In genomic region chr13:51816604-51817254, GRCh38 we compare ENCODE assay signal across 21 cellular contexts. TPM values are rescaled to one million over a fixed set of nuclear protein-coding genes. Genes with fewer than 3 reads are reported as not detected.
DNase-seq lines count a peak whose midpoint lies in the region; ATAC-seq, FAIRE-seq and TF ChIP-seq lines count a peak whose summit lies in the region.
"Had no signal": no experiment of that assay in that cellular context is flagged by ENCODE, and none has a peak within 500 bp of the region (broad histone marks: within the 10 kb centered on the region; RNA-seq: fewer than 3 reads in every experiment).

No MANE protein-coding gene starts in this region.

- no peak for TF ChIP-seq POLR2A in A549 (IDR thresholded peaks at IDR 0.05; ENCODE audit: low read length)
- no peak for TF ChIP-seq POLR2A in heart left ventricle (IDR thresholded peaks at IDR 0.05)
- TF ChIP-seq POLR2A in sigmoid colon (IDR thresholded peaks at IDR 0.05) = no peak

- no peak for TF ChIP-seq EP300 in A549 (IDR thresholded peaks at IDR 0.05)
- TF ChIP-seq EP300 in sigmoid colon (IDR thresholded peaks at IDR 0.05) = no peak

- H3K27ac ChIP-seq in A549 = no peak overlapping the region
- no peak overlapping the region for H3K27ac ChIP-seq in heart left ventricle
- no peak overlapping the region for H3K27ac ChIP-seq in sigmoid colon
- H3K27ac ChIP-seq: suprapubic skin had no signal

- H3K27me3 Mint-ChIP-seq in central memory CD8-positive, alpha-beta T cell = no peaks in the 10 kb centered on the region

- H3K9me3 ChIP-seq in A549 = no peaks in the 10 kb centered on the region
- H3K9me3 ChIP-seq in heart left ventricle = no peaks in the 10 kb centered on the region
- H3K9me3 ChIP-seq in sigmoid colon = no peaks in the 10 kb centered on the region
- H3K9me3 ChIP-seq: heart right ventricle, suprapubic skin had no signal

- no peak for FAIRE-seq in A549 (lab: Jason Lieb, UNC)

- H3K27me3 ChIP-seq in heart left ventricle (no peaks in the 10 kb centered on the region), sigmoid colon (no peaks in the 10 kb centered on the region)
- H3K27me3 ChIP-seq: heart right ventricle, suprapubic skin had no signal

- POLR2A ChIA-PET in A549 (lab: Yijun Ruan, JAX) = no interaction called here

- TF ChIP-seq RAD21 in A549 (conservative IDR thresholded peaks at IDR 0.05 in 1 of 2, IDR thresholded peaks at IDR 0.05 in 1 of 2) = no peak

- peak overlapping the region; percentile 69 for H3K27ac Mint-ChIP-seq in central memory CD8-positive, alpha-beta T cell (ENCODE audit: low read depth)
- H3K27ac Mint-ChIP-seq: natural killer cell had no signal

- CTCF ChIA-PET in A549 (lab: Yijun Ruan, JAX) = interaction anchor here (0.9 to 5.4 kb wide), 7 partner anchors 11 to 419 kb away, joined by 3 to 60 read pairs (median 14); partner anchors contain the start of gene NEK5

- 40% methylated on average over 19 of the region's 19 CpGs for WGBS in A549 (ENCODE audit: missing lambda C conversion rate)
- WGBS in heart left ventricle, 4 donors = 86 to 89% (median 88%) methylated on average over 19 of the region's 19 CpGs
- WGBS in sigmoid colon, 2 donors = 83 to 89% methylated on average over 19 of the region's 19 CpGs

- DNase-seq in 8988T (peak; percentile 28), A549 (ENCODE audit: low read depth in 1 of 2, low spot score in 1 of 2) (peak in 1 of 2 experiments; percentile 40), NCI-H146 (lab: John Stamatoyannopoulos, UW) (peak; percentile 74), heart left ventricle (no peak), sigmoid colon (no peak)
- DNase-seq in central memory CD8-positive, alpha-beta T cell (ENCODE audit: low spot score in 2 of 2) = no peak
- DNase-seq: anterior cingulate cortex; cerebellar nuclear complex; DMS153; effector memory CD4-positive, alpha-beta T cell; heart right ventricle; Kasumi-1; natural killer cell; NCI-H1436 treated with DMSO at 0.1 percent for 48 hours; NCI-H345; SIG-M5; T-helper 2 cell had no signal

- TF ChIP-seq CTCF in A549 (IDR thresholded peaks at IDR 0.05) (no peak), heart left ventricle (IDR thresholded peaks at IDR 0.05) (no peak), sigmoid colon (IDR thresholded peaks at IDR 0.05) (no peak)

- H3K4me3 ChIP-seq in A549 (no peak overlapping the region), heart left ventricle (no peak overlapping the region), sigmoid colon (no peak overlapping the region)
- H3K4me3 ChIP-seq: heart right ventricle, suprapubic skin had no signal

- peaks cover 55% of the 10 kb centered on the region for H3K4me1 Mint-ChIP-seq in central memory CD8-positive, alpha-beta T cell

- ATAC-seq in A549 = peak; percentile 27 to 43; a peak in 2 of 6 replicates
- ATAC-seq in central memory CD8-positive, alpha-beta T cell (replicated peaks; ENCODE audit: extremely low read depth, poor library complexity, severe bottlenecking) = no peak
- ATAC-seq in heart left ventricle = no peak
- ATAC-seq in HG02678 (IDR thresholded peaks at IDR 0.05; ENCODE audit: unreplicated experiment) = no peak
- ATAC-seq: heart right ventricle, natural killer cell had no signal

- H3K36me3 ChIP-seq in heart left ventricle (no peaks in the 10 kb centered on the region), sigmoid colon (no peaks in the 10 kb centered on the region)
- H3K36me3 ChIP-seq: heart right ventricle, suprapubic skin had no signal

- no peak overlapping the region for H3K4me3 Mint-ChIP-seq in central memory CD8-positive, alpha-beta T cell
- H3K4me3 Mint-ChIP-seq: natural killer cell had no signal

- H3K36me3 Mint-ChIP-seq in central memory CD8-positive, alpha-beta T cell (ENCODE audit: insufficient read depth) = peaks cover 2% of the 10 kb centered on the region
- H3K36me3 Mint-ChIP-seq: natural killer cell had no signal

- peaks cover 17% of the 10 kb centered on the region; the same call in 1 of the 3 replicates for H3K4me1 ChIP-seq in A549
- H3K4me1 ChIP-seq in heart left ventricle = peaks cover 0 to 50% (median 16%) of the 10 kb centered on the region in 12 donors
- peaks cover 0 to 23% (median 15%) of the 10 kb centered on the region in 4 donors for H3K4me1 ChIP-seq in sigmoid colon

- H3K9me3 Mint-ChIP-seq in central memory CD8-positive, alpha-beta T cell = no peaks in the 10 kb centered on the region
- H3K9me3 Mint-ChIP-seq: natural killer cell had no signal

- H3K4me2 ChIP-seq in A549 = peak overlapping the region; percentile 47

- intact Hi-C loops in heart left ventricle (cut with DNase I) (loop anchor here in 8 of 10 donors (5.0 to 10.0 kb wide), 6 partner anchors 178 to 311 kb away; partner anchors contain the start of genes NEK5 (in 8 of the 8), ALG11 (in 2 of the 8) and ATP7B (in 2 of the 8)), sigmoid colon (cut with DNase I) (loop anchor here (5.0 kb wide), 2 partner anchors 196 to 311 kb away; partner anchors contain the start of genes ALG11, ATP7B and NEK5)

TF ChIP-seq in A549, 52 proteins besides CTCF, POLR2A, EP300 and RAD21:
- no peak for TF ChIP-seq FOSL2 (IDR thresholded peaks at IDR 0.05)
- 0 out of 2 replicates have a peak, but pooled peaks have one; percentile 5 for TF ChIP-seq FOSL2 (CRISPR knock-in tag; IDR thresholded peaks at IDR 0.05)
- TF ChIP-seq RFX5 (IDR thresholded peaks at IDR 0.05) = peak; percentile 77; the same call in 1 of the 2 replicates
- no peak for TF ChIP-seq HOXA7 (CRISPR knock-in tag; IDR thresholded peaks at IDR 0.05)
TF ChIP-seq in A549: peak in this region for 2.

RNA-seq across cellular contexts. Expression of gene DHRS12, which starts 12.8 kb away (rescaled TPM):
- polyA plus RNA-seq in A549 (2011; rRNA removed) (7.5 and 7.6 TPM in 2 replicates), A549 (2017; fragmentation: RNase III; extraction: RNeasy Plus Mini Kit Qiagen cat#74134 plus additional on column Dnase treatment) (4.1 to 4.3 TPM (median 4.2 TPM) in 3 replicates), heart left ventricle (10 to 100 TPM in 1 of 2 donors, 1 to 10 TPM in 1; 3.9 to 13.9 TPM), sigmoid colon (10 to 100 TPM in 2 of 3 donors, 1 to 10 TPM in 1; 7.4 to 23.4 (median 16.2) TPM)
- 2.5 and 2.9 TPM in 2 replicates for polyA plus RNA-seq in A549 (2012; cell fraction: cytosol; rRNA removed)
- 3.0 and 3.5 TPM in 2 replicates for polyA plus RNA-seq in A549 (2012; cell fraction: nucleus; rRNA removed)
- 3.3 and 4.3 TPM in 2 replicates for polyA minus RNA-seq in A549 (2011; rRNA and poly(A)+ RNA removed)
- total RNA-seq in heart left ventricle (10 to 100 TPM in 7 of 9 donors, 1 to 10 TPM in 2; 4.8 to 13.1 (median 12.1) TPM), sigmoid colon (10 to 100 TPM; 11.4 to 26.9 (median 14.9) TPM)

RNA-seq across cellular contexts. Expression of gene TMEM272, which starts 28.2 kb away (rescaled TPM):
- polyA plus RNA-seq in A549 (2011; rRNA removed) (not detected in 2 replicates), A549 (2017; fragmentation: RNase III; extraction: RNeasy Plus Mini Kit Qiagen cat#74134 plus additional on column Dnase treatment) (not detected in 3 replicates), heart left ventricle (under 1 TPM; 0.21 to 0.34 TPM), sigmoid colon (under 1 TPM in 1 of 3 donors, not detected in 2; 0.28 TPM)
- polyA plus RNA-seq in A549 (2012; cell fraction: cytosol; rRNA removed) = not detected in 2 replicates
- polyA plus RNA-seq in A549 (2012; cell fraction: nucleus; rRNA removed) = 0.04 TPM in 1 of 2 replicates, not detected in the other
- polyA minus RNA-seq in A549 (2011; rRNA and poly(A)+ RNA removed) = not detected in 2 replicates
- total RNA-seq in heart left ventricle (1 to 10 TPM in 3 of 9 donors, under 1 TPM in 5, not detected in 1; 0.14 to 1.6 (median 0.45) TPM), sigmoid colon (under 1 TPM in 1 of 4 donors, not detected in 3; under 0.01 TPM)
- total RNA-seq: fibroblast of lung had no signal
- polyA plus RNA-seq: BJ, fibroblast of lung had no signal

RNA-seq across cellular contexts. Expression of gene CCDC70, which starts 45.0 kb away (rescaled TPM):
- polyA plus RNA-seq in A549 (2011; rRNA removed) = not detected in 2 replicates
- polyA plus RNA-seq in A549 (2012; cell fraction: cytosol; rRNA removed) = not detected in 2 replicates
- not detected in 2 replicates for polyA plus RNA-seq in A549 (2012; cell fraction: nucleus; rRNA removed)
- not detected in 3 replicates for polyA plus RNA-seq in A549 (2017; fragmentation: RNase III; extraction: RNeasy Plus Mini Kit Qiagen cat#74134 plus additional on column Dnase treatment)
- not detected in 2 replicates for polyA minus RNA-seq in A549 (2011; rRNA and poly(A)+ RNA removed)
- not detected for total RNA-seq in heart left ventricle
- not detected for polyA plus RNA-seq in heart left ventricle
- total RNA-seq in sigmoid colon = not detected
- polyA plus RNA-seq in sigmoid colon = not detected
- total RNA-seq: fibroblast of lung, heart right ventricle, natural killer cell, suprapubic skin had no signal
- polyA plus RNA-seq: BJ, fibroblast of lung, heart right ventricle had no signal

Comparison
In these comparisons a context has a peak if more than half of its experiments do, and no peak if none do; other contexts are left out.
1. DNase-seq: peak in 8988T (single experiment) and NCI-H146 (single experiment); none in central memory CD8-positive, alpha-beta T cell (0 of 2), heart left ventricle (0 of 5) and sigmoid colon (single experiment).
2. ATAC-seq: peak in A549 (2 of 2); none in central memory CD8-positive, alpha-beta T cell (single experiment), heart left ventricle (0 of 4) and HG02678 (single experiment).